8 cellular contexts compared by ENCODE assay signal in genomic region chr14:72024043-72024407, GRCh38.
DNase-seq lines count a peak whose midpoint lies in the region; ATAC-seq and TF ChIP-seq lines count a peak whose summit lies in the region.

No MANE protein-coding gene starts in this region.

- peak overlapping the region; percentile 69 for H3K27ac ChIP-seq in HCT116 (ENCODE audit: low read depth, low read length)
- H3K27ac ChIP-seq in adrenal gland, result no peak overlapping the region

- no TSS peak for BruUV-seq in HCT116 (replicated peaks; lab: Mats Ljungman, UMichigan)

- no peaks in the 10 kb centered on the region for H3K9me3 ChIP-seq in HCT116 (ENCODE audit: control insufficient read depth in 1 of 2, insufficient read depth in 1 of 2, low read depth in 1 of 2, low read length in 2 of 2)
- H3K9me3 ChIP-seq in adrenal gland (replicated peaks in 1 of 3), result no peaks in the 10 kb centered on the region

- H3K36me3 ChIP-seq in HCT116 (ENCODE audit: control insufficient read depth in 1 of 2, insufficient read depth in 2 of 2, low read length in 2 of 2), result no peaks in the 10 kb centered on the region
- H3K36me3 ChIP-seq in adrenal gland (replicated peaks in 1 of 2), result no peaks in the 10 kb centered on the region

- no peak overlapping the region for H3K27ac Mint-ChIP-seq in CD14-positive monocyte
- peak overlapping the region in 1 of 2 donors; percentile 10 for H3K27ac Mint-ChIP-seq in stimulated activated naive CD8-positive, alpha-beta T cell treated with anti-CD3 and anti-CD28 coated beads, Interleukin-15, amount 100 ng/mL, for 72 hours

- no peaks in the 10 kb centered on the region for H3K27me3 ChIP-seq in HCT116 (ENCODE audit: insufficient read depth, low read length)
- peaks cover 4% of the 10 kb centered on the region for H3K27me3 ChIP-seq in adrenal gland

- H3K27me3 Mint-ChIP-seq in CD14-positive monocyte (ENCODE audit: low read depth in 3 of 3), result peaks cover 0 to 5% (median 0%) of the 10 kb centered on the region in 3 donors
- peaks cover 45% of the 10 kb centered on the region for H3K27me3 Mint-ChIP-seq in stimulated activated naive CD8-positive, alpha-beta T cell treated with anti-CD3 and anti-CD28 coated beads, Interleukin-15, amount 100 ng/mL, for 72 hours

- no peaks in the 10 kb centered on the region for H4K20me1 ChIP-seq in HCT116 (ENCODE audit: insufficient read depth)

- H3K9ac ChIP-seq in HCT116 (ENCODE audit: low read length), result peak overlapping the region; percentile 34; the same call in 1 of the 2 replicates

- H3K79me2 ChIP-seq in HCT116 (ENCODE audit: insufficient read depth, low read length), result no peaks in the 10 kb centered on the region

- H3K9me2 ChIP-seq in HCT116 (ENCODE audit: insufficient read depth), result no peaks in the 10 kb centered on the region

- POLR2A ChIA-PET in HCT116 (lab: Charles Lee), result no interaction called here

- TF ChIP-seq CTCF in CD14-positive monocyte (IDR thresholded peaks at IDR 0.05) (peak; percentile 82), HCT116 (IDR thresholded peaks at IDR 0.05 in 2 of 3, conservative IDR thresholded peaks at IDR 0.05 in 1 of 3; ENCODE audit: borderline replicate concordance in 1 of 3, insufficient read depth in 1 of 3, low read depth in 2 of 3, low read length in 2 of 3) (peak; percentile 42 to 84 (median 73); a peak in 5 of 6 replicates), adrenal gland (IDR thresholded peaks at IDR 0.05) (peak; percentile 13 to 53 (median 44))

- H3K4me2 ChIP-seq in HCT116 (ENCODE audit: low read length), result peak overlapping the region; percentile 84

- H3K4me1 Mint-ChIP-seq in CD14-positive monocyte, result peaks cover 1% of the 10 kb centered on the region
- peaks cover 10% of the 10 kb centered on the region for H3K4me1 Mint-ChIP-seq in stimulated activated naive CD8-positive, alpha-beta T cell treated with anti-CD3 and anti-CD28 coated beads, Interleukin-15, amount 100 ng/mL, for 72 hours

- no peaks in the 10 kb centered on the region for H3K36me3 Mint-ChIP-seq in CD14-positive monocyte

- RAD21 ChIA-PET in HCT116 (lab: Charles Lee; ENCODE audit: low non-redundant PET in 1 of 2, low total read pairs in 2 of 2, uncharacterized antibody in 2 of 2, unreplicated experiment in 2 of 2), result no interaction called here

- H3K9me3 Mint-ChIP-seq in CD14-positive monocyte, result no peaks in the 10 kb centered on the region
- no peaks in the 10 kb centered on the region for H3K9me3 Mint-ChIP-seq in stimulated activated naive CD8-positive, alpha-beta T cell treated with anti-CD3 and anti-CD28 coated beads, Interleukin-15, amount 100 ng/mL, for 72 hours

- H3K4me3 Mint-ChIP-seq in CD14-positive monocyte, result no peak overlapping the region
- H3K4me3 Mint-ChIP-seq in stimulated activated naive CD8-positive, alpha-beta T cell treated with anti-CD3 and anti-CD28 coated beads, Interleukin-15, amount 100 ng/mL, for 72 hours, result no peak overlapping the region

- CTCF ChIA-PET in HCT116 (lab: Charles Lee), result interaction anchor here (0.9 to 2.4 kb wide), 7 partner anchors 17 to 398 kb away, joined by 3 to 10 read pairs (median 3); partner anchors contain the start of gene RGS6

- intact Hi-C loops in CD14-positive monocyte (cut with micrococcal nuclease), result no loop called here
- intact Hi-C loops in HCT116 (cut with micrococcal nuclease), result loop anchor here (5.0 kb wide), 1 partner anchor 302 kb away; no protein-coding TSS in a partner anchor
- intact Hi-C loops in adrenal gland (cut with DNase I), result loop anchor here in 1 of 2 donors (10.0 kb wide), 1 partner anchor 271 kb away; no protein-coding TSS in a partner anchor

- peaks cover 23 to 26% of the 10 kb centered on the region in 2 experiments for H3K4me1 ChIP-seq in HCT116 (ENCODE audit: control insufficient read depth in 1 of 2, insufficient read depth in 2 of 2, low read length in 2 of 2)
- H3K4me1 ChIP-seq in adrenal gland (replicated peaks in 1 of 2), result no peaks in the 10 kb centered on the region

- no peak overlapping the region for H2AFZ ChIP-seq in HCT116 (ENCODE audit: low read depth, low read length, poor library complexity, severe bottlenecking)

- peak overlapping the region in 1 of 2 experiments; percentile 53; a peak in 2 of 4 replicates for H3K4me3 ChIP-seq in HCT116 (replicated peaks in 1 of 2; ENCODE audit: low read depth in 1 of 2, low read length in 2 of 2)
- H3K4me3 ChIP-seq in adrenal gland, result no peak overlapping the region

- TF ChIP-seq RAD21 in HCT116 (IDR thresholded peaks at IDR 0.05; ENCODE audit: low read depth), result peak; percentile 64

- DNase-seq in CD14-positive monocyte (ENCODE audit: low spot score), result no peak
- peak; percentile 65 for DNase-seq in HCT116 (ENCODE audit: low read depth, low spot score)
- peak; percentile 29 for DNase-seq in RPMI7951 (ENCODE audit: low read depth)
- peak in 6 of 7 donors; percentile 14 to 59 (median 24) for DNase-seq in adrenal gland
- no peak for DNase-seq in left lobe of liver (ENCODE audit: low spot score)
- DNase-seq in stimulated activated naive CD8-positive, alpha-beta T cell treated with anti-CD3 and anti-CD28 coated beads, Interleukin-15, amount 100 ng/mL, for 72 hours, result peak; percentile 20 to 51

- 25 to 45% (median 33%) methylated on average over 6 of the region's 6 CpGs for WGBS in adrenal gland, 4 donors

- TF ChIP-seq POLR2A in HCT116 (IDR thresholded peaks at IDR 0.05; ENCODE audit: borderline replicate concordance, extremely low read depth, insufficient read depth, insufficient read length) (no peak), adrenal gland (IDR thresholded peaks at IDR 0.05) (no peak)

- ATAC-seq in HCT116, result peak; percentile 72
- ATAC-seq in left lobe of liver, result peak; percentile 80
- ATAC-seq in stimulated activated naive CD8-positive, alpha-beta T cell treated with anti-CD3 and anti-CD28 coated beads, Interleukin-15, amount 100 ng/mL, for 72 hours, result peak; percentile 94
- no peak for ATAC-seq in HG02610 (IDR thresholded peaks at IDR 0.05; ENCODE audit: unreplicated experiment)
- no peak for ATAC-seq in HG03095 (IDR thresholded peaks at IDR 0.05; ENCODE audit: unreplicated experiment)

TF ChIP-seq in HCT116, 20 proteins besides CTCF, POLR2A, EP300 and RAD21:
- TF ChIP-seq ELF1 (IDR thresholded peaks at IDR 0.05; ENCODE audit: borderline replicate concordance, low read depth), result no peak
TF ChIP-seq in HCT116: peak in this region for 0.

Comparison
In these comparisons a context has a peak if more than half of its experiments do, and no peak if none do; other contexts are left out.
1. DNase-seq: peak in HCT116 (single experiment), RPMI7951 (single experiment), adrenal gland (6 of 7) and stimulated activated naive CD8-positive, alpha-beta T cell treated with anti-CD3 and anti-CD28 coated beads, Interleukin-15, amount 100 ng/mL, for 72 hours (2 of 2); none in CD14-positive monocyte (single experiment) and left lobe of liver (single experiment).
2. ATAC-seq: peak in HCT116 (single experiment), left lobe of liver (single experiment) and stimulated activated naive CD8-positive, alpha-beta T cell treated with anti-CD3 and anti-CD28 coated beads, Interleukin-15, amount 100 ng/mL, for 72 hours (single experiment); none in HG02610 (single experiment) and HG03095 (single experiment).
3. Peak in every context shown above with its lines, with median percentiles within 50 percentile points of each other: CTCF ChIP-seq.